In genomic region chr1:206243335-206243734, GRCh38 we compare ENCODE assay signal across 7 cellular contexts. TPM values are rescaled to one million over a fixed set of nuclear protein-coding genes. Genes with fewer than 3 reads are reported as not detected.
DNase-seq lines count a peak whose midpoint lies in the region; ATAC-seq lines count a peak whose summit lies in the region.
"Not testable (repeated sequence)": the region's sequence is repeated elsewhere in the genome, so short reads cannot be mapped to it uniquely, and the experiment has no call there.

No MANE protein-coding gene starts in this region.

- H3K9me3 Mint-ChIP-seq in activated naive CD4-positive, alpha-beta T cell treated with anti-CD3 and anti-CD28 coated beads for 36 hours = not testable (repeated sequence)

- H3K4me3 Mint-ChIP-seq in activated naive CD4-positive, alpha-beta T cell treated with anti-CD3 and anti-CD28 coated beads for 36 hours = not testable (repeated sequence)

- intact Hi-C loops in activated naive CD4-positive, alpha-beta T cell treated with anti-CD3 and anti-CD28 coated beads for 36 hours (cut with micrococcal nuclease) = not testable (repeated sequence)

- CTCF ChIA-PET in activated naive CD4-positive, alpha-beta T cell treated with anti-CD3 and anti-CD28 coated beads for 36 hours (lab: Charles Lee) = not testable (repeated sequence)

- H3K27ac Mint-ChIP-seq in activated naive CD4-positive, alpha-beta T cell treated with anti-CD3 and anti-CD28 coated beads for 36 hours = not testable (repeated sequence)

- DNase-seq in OCI-M1 (lab: John Stamatoyannopoulos, UW) (peak; percentile 55), medulla oblongata (ENCODE audit: extremely low spot score) (peak; percentile 59)
- peak; percentile 4 for DNase-seq in activated naive CD4-positive, alpha-beta T cell treated with anti-CD3 and anti-CD28 coated beads for 36 hours

- not testable (repeated sequence) for H3K36me3 Mint-ChIP-seq in activated naive CD4-positive, alpha-beta T cell treated with anti-CD3 and anti-CD28 coated beads for 36 hours (ENCODE audit: low read depth)

- ATAC-seq in GM18858 (IDR thresholded peaks at IDR 0.05; ENCODE audit: unreplicated experiment) (peak; percentile 98), GM21423 (IDR thresholded peaks at IDR 0.05; ENCODE audit: unreplicated experiment) (peak; percentile 98), HG02938 (IDR thresholded peaks at IDR 0.05; ENCODE audit: unreplicated experiment) (peak; percentile 96), HG03460 (IDR thresholded peaks at IDR 0.05; ENCODE audit: unreplicated experiment) (peak; percentile 100)

- H3K27me3 Mint-ChIP-seq in activated naive CD4-positive, alpha-beta T cell treated with anti-CD3 and anti-CD28 coated beads for 36 hours (ENCODE audit: low read depth) = not testable (repeated sequence)

- H3K4me1 Mint-ChIP-seq in activated naive CD4-positive, alpha-beta T cell treated with anti-CD3 and anti-CD28 coated beads for 36 hours (ENCODE audit: low read depth) = not testable (repeated sequence)

RNA-seq across cellular contexts. Expression of gene SRGAP2, which starts 40.0 kb away (rescaled TPM):
- total RNA-seq in activated naive CD4-positive, alpha-beta T cell treated with anti-CD3 and anti-CD28 coated beads for 36 hours = 10 to 100 TPM; 42.4 to 47.8 TPM

RNA-seq across cellular contexts. Expression of gene FAM72A, which starts 40.7 kb away (rescaled TPM):
- 10 to 100 TPM; 55.1 to 56.0 TPM for total RNA-seq in activated naive CD4-positive, alpha-beta T cell treated with anti-CD3 and anti-CD28 coated beads for 36 hours

Comparison
In these comparisons a context has a peak if more than half of its experiments do, and no peak if none do; other contexts are left out.
1. Peak in every context shown above with its lines: DNase-seq and ATAC-seq.
2. DNase-seq: peak in every context shown above with its lines; median percentile 59 in medulla oblongata; 55 in OCI-M1; 4 in activated naive CD4-positive, alpha-beta T cell treated with anti-CD3 and anti-CD28 coated beads for 36 hours.